Comparison of ENCODE assay signal across 13 cellular contexts in genomic region chr10:44397476-44398225, GRCh38. TPM values are rescaled to one million over a fixed set of nuclear protein-coding genes. Genes with fewer than 3 reads are reported as not detected.
"Had no signal": no experiment of that assay in that cellular context is flagged by ENCODE, and none has a peak within 500 bp of the region (broad histone marks: within the 10 kb centered on the region; RNA-seq: fewer than 3 reads in every experiment).

No MANE protein-coding gene starts in this region.

- H3K36me3 ChIP-seq: brain microvascular endothelial cell, esophagus squamous epithelium, heart right ventricle, left ventricle myocardium inferior, ovary had no signal

- H3K27ac ChIP-seq: brain microvascular endothelial cell, esophagus squamous epithelium, heart right ventricle, left ventricle myocardium inferior, ovary had no signal

- H3K4me1 ChIP-seq: esophagus squamous epithelium, left ventricle myocardium inferior had no signal

- ATAC-seq: heart right ventricle had no signal

- H3K4me3 ChIP-seq: esophagus squamous epithelium, heart right ventricle, left ventricle myocardium inferior, ovary had no signal

- H3K27me3 ChIP-seq: brain microvascular endothelial cell, ovary had no signal

- DNase-seq: activated B cell treated with CpG ODN at 0.5 μM for 24 hours; activated CD4-positive, alpha-beta T cell treated with anti-CD3 and anti-CD28 coated beads, Interleukin-2, amount 10 ng/mL, durations not matched to agents 24 days and 14 days; activated gamma-delta T cell; activated T-cell treated with anti-CD3 and anti-CD28 coated beads, Interleukin-2, amount 50 U/mL, for 24 hours; brain microvascular endothelial cell; esophagus squamous epithelium; foreskin melanocyte; heart right ventricle; kidney; left ventricle myocardium inferior; nephron progenitor cell; ovary; small intestine had no signal

- H3K9me3 ChIP-seq: esophagus squamous epithelium, heart right ventricle, left ventricle myocardium inferior, ovary had no signal

RNA-seq across cellular contexts. Expression of gene CXCL12, which starts 12.8 kb away (rescaled TPM):
- total RNA-seq: activated B cell treated with CpG ODN at 0.5 μM for 24 hours; activated CD4-positive, alpha-beta T cell treated with anti-CD3 and anti-CD28 coated beads, Interleukin-2, amount 10 ng/mL, durations not matched to agents 24 days and 14 days had no signal
